Comparison of ENCODE assay signal across 1 cellular context in genomic region chr4:183035726-183036415, GRCh38.
TF ChIP-seq lines count a peak whose summit lies in the region.

No MANE protein-coding gene starts in this region.

TF ChIP-seq in GM23338, 12 proteins besides CTCF, POLR2A, EP300 and RAD21 (continued from another document):
- no peak for TF ChIP-seq ZNF462 (CRISPR knock-in tag; IDR thresholded peaks at IDR 0.05)
- TF ChIP-seq ETS1 (IDR thresholded peaks at IDR 0.05) = no peak
- TF ChIP-seq EZH2phosphoT487 (IDR thresholded peaks at IDR 0.05; ENCODE audit: unreplicated experiment) = no peak
- TF ChIP-seq ZNF331 (CRISPR knock-in tag; IDR thresholded peaks at IDR 0.05; ENCODE audit: low read depth) = no peak
- TF ChIP-seq STAT1 (IDR thresholded peaks at IDR 0.05; ENCODE audit: unreplicated experiment) = no peak
- no peak for TF ChIP-seq JUNB (IDR thresholded peaks at IDR 0.05; ENCODE audit: unreplicated experiment)
- TF ChIP-seq NANOG (IDR thresholded peaks at IDR 0.05; ENCODE audit: borderline replicate concordance) = no peak
